Comparison of ENCODE assay signal across 31 cellular contexts in the genomic region with DNA sequence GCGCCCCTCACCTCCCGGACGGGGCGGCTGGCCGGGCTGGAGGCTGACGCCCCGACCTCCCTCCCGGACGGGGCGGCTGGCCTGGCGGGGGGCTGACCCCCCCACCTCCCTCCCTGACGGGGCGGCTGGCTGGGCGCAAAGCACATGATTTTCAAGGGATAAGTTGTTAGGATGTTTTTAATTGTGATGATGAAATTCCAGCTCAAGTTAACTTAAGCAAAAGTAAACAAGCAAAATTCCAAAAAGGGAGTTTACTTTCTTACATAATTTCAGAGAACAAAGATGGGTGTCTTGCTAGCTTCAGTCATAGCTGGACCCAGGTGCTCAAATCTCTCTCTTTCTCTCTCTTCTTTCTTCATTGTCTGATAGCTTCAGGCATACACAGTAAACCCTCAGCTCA. TPM values are rescaled to one million over a fixed set of nuclear protein-coding genes. Genes with fewer than 3 reads are reported as not detected.
DNase-seq lines count a peak whose midpoint lies in the region; ATAC-seq and TF ChIP-seq lines count a peak whose summit lies in the region.
"Had no signal": no experiment of that assay in that cellular context is flagged by ENCODE, and none has a peak within 500 bp of the region (broad histone marks: within the 10 kb centered on the region; RNA-seq: fewer than 3 reads in every experiment).

No MANE protein-coding gene starts in this region.

- H3K27me3 Mint-ChIP-seq in progenitor cell of endocrine pancreas: peaks cover 3% of the 10 kb centered on the region
- H3K27me3 Mint-ChIP-seq: activated CD4-positive, alpha-beta T cell treated with anti-CD3 and anti-CD28 coated beads, Interleukin-2, amount 10 ng/mL, durations not matched to agents 7 days and 5 days; activated naive CD8-positive, alpha-beta T cell treated with anti-CD3 and anti-CD28 coated beads, Interleukin-2, amount 50 U/mL, for 24 hours; stimulated activated naive CD8-positive, alpha-beta T cell treated with anti-CD3 and anti-CD28 coated beads, Interleukin-15, amount 100 ng/mL, for 72 hours had no signal

- ATAC-seq in GM21737 (IDR thresholded peaks at IDR 0.05; ENCODE audit: unreplicated experiment) (no peak), HG03442 (IDR thresholded peaks at IDR 0.05; ENCODE audit: unreplicated experiment) (no peak), GM18511 (IDR thresholded peaks at IDR 0.05; ENCODE audit: unreplicated experiment) (no peak)
- ATAC-seq: activated CD8-positive, alpha-beta memory T cell treated with anti-CD3 and anti-CD28 coated beads, Interleukin-2, amount 10 ng/mL, durations not matched to agents 7 days and 5 days; activated naive CD8-positive, alpha-beta T cell treated with anti-CD3 and anti-CD28 coated beads, Interleukin-2, amount 50 U/mL, for 24 hours; GM12878; left cardiac atrium; right cardiac atrium; stimulated activated naive CD8-positive, alpha-beta T cell treated with anti-CD3 and anti-CD28 coated beads, Interleukin-15, amount 100 ng/mL, for 72 hours had no signal

- peak overlapping the region in 3 of 4 donors; percentile 10 to 49 (median 45) for H3K27ac ChIP-seq in Peyer's patch
- H3K27ac ChIP-seq: HL-60, parathyroid adenoma had no signal

- H3K4me1 Mint-ChIP-seq in progenitor cell of endocrine pancreas (ENCODE audit: low read depth): peaks cover 28% of the 10 kb centered on the region

- H3K4me3 ChIP-seq in Peyer's patch: no peak overlapping the region
- H3K4me3 ChIP-seq: esophagus squamous epithelium, GM12878 had no signal

- DNase-seq in AG09319 (ENCODE audit: extremely low read depth, low read depth): peak; percentile 38
- peak in 1 of 3 donors; percentile 44 for DNase-seq in Peyer's patch
- DNase-seq in fibroblast of peridontal ligament (ENCODE audit: extremely low read depth): peak; percentile 63
- DNase-seq in progenitor cell of endocrine pancreas (ENCODE audit: low spot score, unreplicated experiment): no peak
- DNase-seq in UCSD-AML1 (lab: John Stamatoyannopoulos, UW; ENCODE audit: unreplicated experiment): no peak
- DNase-seq: ACHN; activated CD4-positive, alpha-beta T cell treated with anti-CD3 and anti-CD28 coated beads, Interleukin-2, amount 10 ng/mL, durations not matched to agents 7 days and 5 days; activated CD8-positive, alpha-beta memory T cell treated with anti-CD3 and anti-CD28 coated beads, Interleukin-2, amount 10 ng/mL, durations not matched to agents 7 days and 5 days; activated naive CD4-positive, alpha-beta T cell; activated naive CD8-positive, alpha-beta T cell treated with anti-CD3 and anti-CD28 coated beads, Interleukin-2, amount 50 U/mL, for 24 hours; activated T-cell treated with anti-CD3 and anti-CD28 coated beads, Interleukin-2, amount 50 U/mL, for 48 hours; cerebellar nuclear complex; DMS 273 treated with DMSO at 0.1 percent for 48 hours; esophagus squamous epithelium; H7; hippocampal formation; Karpas-422; left cardiac atrium; NCI-H446; NCI-H748 treated with DMSO at 0.1 percent for 48 hours; right cardiac atrium; SIG-M5; stimulated activated naive CD8-positive, alpha-beta T cell treated with anti-CD3 and anti-CD28 coated beads, Interleukin-15, amount 100 ng/mL, for 72 hours; SW 1271; T1000 had no signal

- no peaks in the 10 kb centered on the region for H3K36me3 ChIP-seq in Peyer's patch
- H3K36me3 ChIP-seq: esophagus squamous epithelium had no signal

- H3K9me3 Mint-ChIP-seq in progenitor cell of endocrine pancreas (ENCODE audit: low read depth): no peaks in the 10 kb centered on the region
- H3K9me3 Mint-ChIP-seq: activated CD4-positive, alpha-beta T cell treated with anti-CD3 and anti-CD28 coated beads, Interleukin-2, amount 10 ng/mL, durations not matched to agents 7 days and 5 days; activated naive CD8-positive, alpha-beta T cell treated with anti-CD3 and anti-CD28 coated beads, Interleukin-2, amount 50 U/mL, for 24 hours had no signal

- H3K4me3 Mint-ChIP-seq in progenitor cell of endocrine pancreas (ENCODE audit: low read depth): no peak overlapping the region
- H3K4me3 Mint-ChIP-seq: activated CD4-positive, alpha-beta T cell treated with anti-CD3 and anti-CD28 coated beads, Interleukin-2, amount 10 ng/mL, durations not matched to agents 7 days and 5 days; activated CD8-positive, alpha-beta memory T cell treated with anti-CD3 and anti-CD28 coated beads, Interleukin-2, amount 10 ng/mL, durations not matched to agents 7 days and 5 days; activated naive CD8-positive, alpha-beta T cell treated with anti-CD3 and anti-CD28 coated beads, Interleukin-2, amount 50 U/mL, for 24 hours; stimulated activated naive CD8-positive, alpha-beta T cell treated with anti-CD3 and anti-CD28 coated beads, Interleukin-15, amount 100 ng/mL, for 72 hours had no signal

- no peaks in the 10 kb centered on the region for H3K27me3 ChIP-seq in Peyer's patch

- H3K36me3 Mint-ChIP-seq in progenitor cell of endocrine pancreas (ENCODE audit: insufficient read depth): no peaks in the 10 kb centered on the region
- H3K36me3 Mint-ChIP-seq: activated CD8-positive, alpha-beta memory T cell treated with anti-CD3 and anti-CD28 coated beads, Interleukin-2, amount 10 ng/mL, durations not matched to agents 7 days and 5 days had no signal

- H3K9me3 ChIP-seq in Peyer's patch: no peaks in the 10 kb centered on the region
- H3K9me3 ChIP-seq: esophagus squamous epithelium had no signal

- no peak for TF ChIP-seq POLR2A in Peyer's patch (IDR thresholded peaks at IDR 0.05)

- peak overlapping the region; percentile 84 for H3K27ac Mint-ChIP-seq in progenitor cell of endocrine pancreas
- H3K27ac Mint-ChIP-seq: activated CD8-positive, alpha-beta memory T cell treated with anti-CD3 and anti-CD28 coated beads, Interleukin-2, amount 10 ng/mL, durations not matched to agents 7 days and 5 days; activated naive CD8-positive, alpha-beta T cell treated with anti-CD3 and anti-CD28 coated beads, Interleukin-2, amount 50 U/mL, for 24 hours; stimulated activated naive CD8-positive, alpha-beta T cell treated with anti-CD3 and anti-CD28 coated beads, Interleukin-15, amount 100 ng/mL, for 72 hours had no signal

- H3K4me1 ChIP-seq in Peyer's patch: no peaks in the 10 kb centered on the region

- TF ChIP-seq CTCF in AG09319 (IDR thresholded peaks at IDR 0.05; ENCODE audit: low read depth, low read length) (no peak), Peyer's patch (IDR thresholded peaks at IDR 0.05) (no peak), progenitor cell of endocrine pancreas (IDR thresholded peaks at IDR 0.05; ENCODE audit: unreplicated experiment) (no peak)

RNA-seq across cellular contexts. Expression of a gene that starts 33.6 kb away (rescaled TPM):
- total RNA-seq in Peyer's patch (10 to 100 TPM in 3 of 4 donors, 1 to 10 TPM in 1; 8.3 to 42.4 (median 19.4) TPM), progenitor cell of endocrine pancreas (17.0 and 17.7 TPM in 2 replicates)

RNA-seq across cellular contexts. Expression of a gene that starts 53.0 kb away (rescaled TPM):
- total RNA-seq in Peyer's patch: 10 to 100 TPM; 15.0 to 32.2 (median 25.1) TPM
- total RNA-seq in progenitor cell of endocrine pancreas: 4.6 and 5.6 TPM in 2 replicates
- total RNA-seq: GM12878 had no signal

Comparison
In these comparisons a context has a peak if more than half of its experiments do, and no peak if none do; other contexts are left out.
1. DNase-seq: peak in AG09319 (single experiment) and fibroblast of peridontal ligament (single experiment); none in progenitor cell of endocrine pancreas (single experiment) and UCSD-AML1 (single experiment).